7 cellular contexts compared by ENCODE assay signal in genomic region chr17:73092518-73093135, GRCh38. TPM values are rescaled to one million over a fixed set of nuclear protein-coding genes. Genes with fewer than 3 reads are reported as not detected.
A peak's percentile ranks its signal among the peaks of the same experiment; 100 is the strongest.
DNase-seq lines count a peak whose midpoint lies in the region; ATAC-seq and TF ChIP-seq lines count a peak whose summit lies in the region.

Gene SLC39A11 (minus strand): TSS chr17:73092688. CDS start chr17:73088764, 3,924 bp downstream.

- H3K27me3 ChIP-seq in hepatocyte: no peaks in the 10 kb centered on the region

- H3K36me3 ChIP-seq in hepatocyte (replicated peaks; ENCODE audit: insufficient read depth, low read depth): no peaks in the 10 kb centered on the region

- ATAC-seq in GM18502 (IDR thresholded peaks at IDR 0.05; ENCODE audit: poor library complexity, unreplicated experiment): peak; percentile 99
- ATAC-seq in HG02943 (IDR thresholded peaks at IDR 0.05; ENCODE audit: low read depth, unreplicated experiment): peak; percentile 99

- peak; percentile 71 for DNase-seq in NCI-H187 treated with DMSO at 0.1 percent for 48 hours (lab: John Stamatoyannopoulos, UW)
- peak; percentile 81 for DNase-seq in T-helper 22 cell (ENCODE audit: low read depth)
- DNase-seq in astrocyte of the cerebellum (ENCODE audit: low read depth): peak; percentile 81
- DNase-seq in hepatocyte (ENCODE audit: low spot score): peak; percentile 96
- peak; percentile 89 for DNase-seq in retina

- H2AFZ ChIP-seq in hepatocyte: peak within 1 kb of the TSS; percentile 80

- H3K4me2 ChIP-seq in hepatocyte: peak within 1 kb of the TSS; percentile 85

- H3K9me3 ChIP-seq in hepatocyte (ENCODE audit: low read depth): no peaks in the 10 kb centered on the region

- H3K27ac ChIP-seq in hepatocyte: peak within 1 kb of the TSS; percentile 53

- WGBS in hepatocyte (ENCODE audit: low lambda C conversion rate, missing lambda C conversion rate): 19% methylated on average over 21 of the region's 23 CpGs

- H3K4me3 ChIP-seq in astrocyte of the cerebellum (ENCODE audit: low read depth, low read length) (peak within 1 kb of the TSS; percentile 63), hepatocyte (peak within 1 kb of the TSS; percentile 45)

- peaks cover 13% of the 10 kb centered on the region for H3K4me1 ChIP-seq in hepatocyte (ENCODE audit: insufficient read depth)

- TF ChIP-seq CTCF in astrocyte of the cerebellum (IDR thresholded peaks at IDR 0.05; ENCODE audit: low read depth, low read length, missing control alignments) (no peak), hepatocyte (IDR thresholded peaks at IDR 0.05; ENCODE audit: poor library complexity) (no peak)

- in situ Hi-C loops in astrocyte of the cerebellum (cut with HindIII; ENCODE audit: low sequenced_read_pairs): no loop called here

- H4K20me1 ChIP-seq in hepatocyte (ENCODE audit: insufficient read depth, poor library complexity, severe bottlenecking): no peaks in the 10 kb centered on the region

- no peaks in the 10 kb centered on the region for H3K79me2 ChIP-seq in hepatocyte

- no peaks in the 10 kb centered on the region for H3K9me2 ChIP-seq in hepatocyte (replicated peaks; ENCODE audit: insufficient read depth)

RNA-seq across cellular contexts. Expression of gene SLC39A11, which starts in this region (rescaled TPM):
- 39.1 and 62.6 TPM in 2 replicates for total RNA-seq in hepatocyte
- 27.5 and 37.7 TPM in 2 replicates for polyA plus RNA-seq in hepatocyte

Comparison
In these comparisons a context has a peak if more than half of its experiments do, and no peak if none do; other contexts are left out.
1. Peak in every context shown above with its lines: DNase-seq, ATAC-seq, H3K4me3 ChIP-seq and H3K27ac ChIP-seq.